In the genomic region with DNA sequence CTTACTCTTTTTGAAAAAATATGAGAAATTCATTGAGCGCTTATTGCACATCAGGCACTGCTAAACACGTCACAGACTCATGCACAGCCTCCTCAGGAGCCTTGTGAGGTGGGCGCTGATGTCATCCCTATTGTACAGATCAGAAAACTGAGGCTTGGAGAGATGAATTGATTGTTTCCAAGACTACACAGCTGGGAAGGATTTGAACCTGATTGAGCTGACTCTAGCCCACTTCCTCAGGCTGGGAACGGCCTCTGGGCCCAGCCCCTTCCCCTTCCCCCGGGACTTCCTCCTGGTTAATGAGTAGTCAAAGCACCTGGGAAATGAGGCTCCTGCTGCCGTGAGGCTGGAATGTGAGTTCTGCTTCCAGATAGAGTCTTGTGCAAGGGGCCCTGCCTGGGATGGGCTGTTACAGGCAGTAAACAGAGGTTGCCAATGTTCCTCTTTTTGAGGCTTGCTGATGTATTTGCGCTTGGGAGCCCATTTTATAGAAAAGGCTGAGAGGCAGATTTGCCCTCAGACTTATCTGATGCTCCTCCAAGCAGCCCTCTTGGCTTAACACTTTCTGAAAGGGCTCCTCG, we compare ENCODE assay signal across 11 cellular contexts. TPM values are rescaled to one million over a fixed set of nuclear protein-coding genes. Genes with fewer than 3 reads are reported as not detected.
A peak's percentile ranks its signal among the peaks of the same experiment; 100 is the strongest.
DNase-seq lines count a peak whose midpoint lies in the region; ATAC-seq and TF ChIP-seq lines count a peak whose summit lies in the region.
"Had no signal": no experiment of that assay in that cellular context is flagged by ENCODE, and none has a peak within 500 bp of the region (broad histone marks: within the 10 kb centered on the region; RNA-seq: fewer than 3 reads in every experiment).

No MANE protein-coding gene starts in this region.

- intact Hi-C loops in right cardiac atrium (cut with DNase I) = no loop called here

- H3K56ac ChIP-seq in H9 (ENCODE audit: insufficient read length, low read depth, low read length) = no peak overlapping the region

- H3K4me1 Mint-ChIP-seq in H9 = peaks cover 52 to 60% of the 10 kb centered on the region in 2 experiments
- H3K4me1 Mint-ChIP-seq in progenitor cell of endocrine pancreas (ENCODE audit: low read depth) = peaks cover 20% of the 10 kb centered on the region

- no peak overlapping the region for H3K18ac ChIP-seq in H9 (ENCODE audit: insufficient read length, low read depth, low read length)

- H4K5ac ChIP-seq in H9 (ENCODE audit: insufficient read length, low read depth, low read length) = no peak overlapping the region

- H3K79me2 ChIP-seq in H9 (ENCODE audit: insufficient read depth, low read length) = peaks cover 13% of the 10 kb centered on the region; the same call in 1 of the 2 replicates

- no peak overlapping the region for H3T11ph ChIP-seq in H9 (ENCODE audit: low read length)

- no peaks in the 10 kb centered on the region for H4K20me1 ChIP-seq in H9 (ENCODE audit: control insufficient read depth, insufficient read depth, insufficient read length)

- H3K4me2 ChIP-seq in H9 (ENCODE audit: insufficient read depth, insufficient read length, low read length) = no peak overlapping the region

- H3K9me3 Mint-ChIP-seq in H9 = no peaks in the 10 kb centered on the region
- H3K9me3 Mint-ChIP-seq in progenitor cell of endocrine pancreas (ENCODE audit: low read depth) = no peaks in the 10 kb centered on the region

- peaks cover 25 to 47% (median 35%) of the 10 kb centered on the region in 3 experiments for H3K36me3 Mint-ChIP-seq in H9 (ENCODE audit: insufficient read depth in 1 of 3, low read depth in 3 of 3)
- H3K36me3 Mint-ChIP-seq in progenitor cell of endocrine pancreas (ENCODE audit: insufficient read depth) = peaks cover 7% of the 10 kb centered on the region

- peaks cover 16% of the 10 kb centered on the region for H3K4me1 ChIP-seq in H9 (ENCODE audit: insufficient read depth, low read length)
- no peaks in the 10 kb centered on the region for H3K4me1 ChIP-seq in right cardiac atrium (ENCODE audit: control insufficient read depth, insufficient read depth, low read length)
- H3K4me1 ChIP-seq: prostate gland had no signal

- H2BK15ac ChIP-seq in H9 (ENCODE audit: low read depth, low read length) = no peak overlapping the region

- no peak overlapping the region for H3K9ac ChIP-seq in H9 (ENCODE audit: extremely low read depth, insufficient read length, low read length)

- H3K4ac ChIP-seq in H9 (ENCODE audit: low read depth, low read length) = no peak overlapping the region

- no peak overlapping the region for H3K14ac ChIP-seq in H9 (ENCODE audit: insufficient read depth, low read length)

- H3K27ac ChIP-seq in H9 (ENCODE audit: insufficient read length, low read depth, low read length) (no peak overlapping the region), right cardiac atrium (ENCODE audit: low read length) (no peak overlapping the region)
- H3K27ac ChIP-seq: prostate gland had no signal

- H4K91ac ChIP-seq in H9 (ENCODE audit: insufficient read length, low read depth, low read length) = no peak overlapping the region

- H2BK5ac ChIP-seq in H9 (ENCODE audit: insufficient read length, low read length) = no peak overlapping the region

- H3K23ac ChIP-seq in H9 (ENCODE audit: insufficient read length, low read depth, low read length) = no peak overlapping the region

- no peak overlapping the region for H2AFZ ChIP-seq in H9 (ENCODE audit: low read length)

- peak overlapping the region in 1 of 2 experiments; percentile 46; a peak in 3 of 5 replicates for H3K4me3 Mint-ChIP-seq in H9
- no peak overlapping the region for H3K4me3 Mint-ChIP-seq in progenitor cell of endocrine pancreas (ENCODE audit: low read depth)

- TF ChIP-seq CTCF in H9 (conservative IDR thresholded peaks at IDR 0.05) = no peak
- TF ChIP-seq CTCF in progenitor cell of endocrine pancreas (IDR thresholded peaks at IDR 0.05; ENCODE audit: unreplicated experiment) = no peak

- no peak overlapping the region for H2BK12ac ChIP-seq in H9 (ENCODE audit: insufficient read length, low read depth, low read length)

- no peak for ATAC-seq in right cardiac atrium
- no peak for ATAC-seq in HG03439 (IDR thresholded peaks at IDR 0.05; ENCODE audit: unreplicated experiment)

- H4K8ac ChIP-seq in H9 (replicated peaks; ENCODE audit: insufficient read length, low read depth, low read length) = no peak overlapping the region

- WGBS in H9 (ENCODE audit: extremely low coverage, insufficient read length, low lambda C conversion rate) = no CpG with 5 or more reads among the region's 8 CpGs
- 82% methylated on average over 8 of the region's 8 CpGs for WGBS in right cardiac atrium

- peaks cover 4% of the 10 kb centered on the region for H3K79me1 ChIP-seq in H9 (ENCODE audit: insufficient read depth, low read depth, low read length, poor library complexity, severe bottlenecking)

- H2AK5ac ChIP-seq in H9 (ENCODE audit: insufficient read length, low read length) = no peak overlapping the region

- H3K9me3 ChIP-seq in H9 (ENCODE audit: control insufficient read depth, low read depth, low read length) = no peaks in the 10 kb centered on the region
- H3K9me3 ChIP-seq in right cardiac atrium (ENCODE audit: control insufficient read depth, low read length) = no peaks in the 10 kb centered on the region
- H3K9me3 ChIP-seq: prostate gland had no signal

- no peaks in the 10 kb centered on the region; the same call in 1 of the 2 replicates for H3K27me3 Mint-ChIP-seq in H9 (ENCODE audit: low read depth)
- H3K27me3 Mint-ChIP-seq in progenitor cell of endocrine pancreas = no peaks in the 10 kb centered on the region

- no peaks in the 10 kb centered on the region for H3K23me2 ChIP-seq in H9 (ENCODE audit: insufficient read length, low read depth, low read length, poor library complexity, severe bottlenecking)

- H3K4me3 ChIP-seq in right cardiac atrium (ENCODE audit: low read length) = no peak overlapping the region
- H3K4me3 ChIP-seq: prostate gland had no signal

- H3K27ac Mint-ChIP-seq in H9 = peak overlapping the region; percentile 65 to 96 (median 81)
- H3K27ac Mint-ChIP-seq in progenitor cell of endocrine pancreas = peak overlapping the region; percentile 95

- H2BK20ac ChIP-seq in H9 (ENCODE audit: low read depth, low read length, poor library complexity, severe bottlenecking) = no peak overlapping the region

- DNase-seq in H9 (no peak), NOMO-1 treated with dmso at 0.1 percent for 144 hours (lab: John Stamatoyannopoulos, UW; ENCODE audit: unreplicated experiment) (peak; percentile 55), right cardiac atrium (peak in 2 of 3 donors; percentile 64 to 66), progenitor cell of endocrine pancreas (ENCODE audit: low spot score, unreplicated experiment) (peak; percentile 46), NCI-H2107 treated with DMSO at 0.1 percent for 48 hours (lab: John Stamatoyannopoulos, UW; ENCODE audit: unreplicated experiment) (no peak), NCI-H774 (lab: John Stamatoyannopoulos, UW) (no peak)
- no peak for DNase-seq in activated effector memory CD4-positive, alpha-beta T cell treated with anti-CD3 and anti-CD28 coated beads, Interleukin-2, amount 50 U/mL, for 16 hours
- DNase-seq: cerebellar nuclear complex, COR-L47 had no signal

- H2BK120ac ChIP-seq in H9 (ENCODE audit: low read depth, low read length, poor library complexity, severe bottlenecking) = no peak overlapping the region

- H3K27me3 ChIP-seq in H9 (ENCODE audit: insufficient read depth, low read length) = no peaks in the 10 kb centered on the region
- H3K27me3 ChIP-seq in right cardiac atrium (ENCODE audit: control insufficient read depth, insufficient read depth) = no peaks in the 10 kb centered on the region

RNA-seq across cellular contexts. Expression of a gene that starts 16.4 kb away (rescaled TPM):
- 70.8 and 72.6 TPM in 2 replicates for total RNA-seq in H9 (2021)
- total RNA-seq in right cardiac atrium = 100 to 1,000 TPM in 1 of 4 donors, 10 to 100 TPM in 3; 21.3 to 106 (median 38.4) TPM
- 23.7 TPM for polyA plus RNA-seq in right cardiac atrium
- 23.8 and 28.1 TPM in 2 replicates for total RNA-seq in progenitor cell of endocrine pancreas

Comparison
In these comparisons a context has a peak if more than half of its experiments do, and no peak if none do; other contexts are left out.
1. DNase-seq: peak in NOMO-1 treated with dmso at 0.1 percent for 144 hours (single experiment), right cardiac atrium (2 of 3) and progenitor cell of endocrine pancreas (single experiment); none in H9 (single experiment), NCI-H2107 treated with DMSO at 0.1 percent for 48 hours (single experiment), activated effector memory CD4-positive, alpha-beta T cell treated with anti-CD3 and anti-CD28 coated beads, Interleukin-2, amount 50 U/mL, for 16 hours (single experiment) and NCI-H774 (single experiment).